In the genomic region with DNA sequence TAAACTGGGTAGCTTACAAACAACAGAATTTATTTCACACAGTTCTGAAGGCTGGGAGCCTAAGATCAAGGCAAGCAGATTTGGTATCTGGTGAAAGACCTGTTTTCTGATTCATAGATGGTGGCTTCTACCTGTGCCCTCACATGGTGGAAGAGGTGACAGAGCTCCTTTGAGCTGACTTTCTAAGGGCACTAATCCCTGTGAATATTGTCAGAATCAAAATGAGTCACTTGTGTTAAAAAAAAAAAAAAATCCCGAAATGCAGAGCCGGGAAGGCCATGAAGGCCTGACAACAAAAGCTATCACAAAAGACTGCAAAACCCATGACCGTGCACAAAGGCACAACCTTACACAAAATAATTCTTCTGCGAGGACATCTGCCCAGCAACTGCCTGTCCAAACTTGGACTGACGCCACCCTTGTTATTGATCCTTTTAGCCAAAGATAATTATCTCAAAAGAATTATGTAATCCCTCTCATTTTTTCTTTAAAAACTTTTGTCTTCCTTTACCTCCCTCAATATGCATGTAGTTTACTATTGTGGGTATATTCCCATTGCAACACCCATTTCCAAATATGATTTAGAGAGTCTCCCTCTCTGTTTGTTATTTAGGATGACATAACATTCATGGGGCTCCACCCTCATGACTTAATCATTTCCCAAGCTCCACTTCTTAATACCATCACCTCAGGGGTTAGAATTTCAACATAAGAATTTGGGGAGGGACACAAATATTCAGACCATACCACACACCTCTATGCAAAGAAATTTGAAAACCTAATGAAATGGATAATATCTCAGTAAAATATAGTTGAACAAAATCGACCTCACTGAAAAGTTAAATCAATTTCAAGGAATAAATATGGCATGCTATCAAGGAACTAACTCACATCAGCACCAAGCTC, we compare ENCODE assay signal across 1 cellular context.
A peak's percentile ranks its signal among the peaks of the same experiment; 100 is the strongest.
TF ChIP-seq lines count a peak whose summit lies in the region.

No MANE protein-coding gene starts in this region.

TF ChIP-seq in K562, 482 proteins besides CTCF, POLR2A, EP300 and RAD21:
- TF ChIP-seq ZNF311 (CRISPR knock-in tag; IDR thresholded peaks at IDR 0.05): no peak
- no peak for TF ChIP-seq MTF1 (CRISPR knock-in tag; IDR thresholded peaks at IDR 0.05; ENCODE audit: borderline replicate concordance)
- 0 out of 2 replicates have a peak, but pooled peaks have one; percentile 73 for TF ChIP-seq POLR2H (tag; IDR thresholded peaks at IDR 0.05; ENCODE audit: low read depth)
- peak; percentile 46 for TF ChIP-seq POLR3A (IDR thresholded peaks at IDR 0.05; ENCODE audit: borderline replicate concordance, extremely low read depth, insufficient read depth, insufficient read length)
- no peak for TF ChIP-seq ZNF445 (CRISPR knock-in tag; IDR thresholded peaks at IDR 0.05; ENCODE audit: low read depth)
- no peak for TF ChIP-seq SUPT5H (IDR thresholded peaks at IDR 0.05)
- TF ChIP-seq CEBPB (tag; IDR thresholded peaks at IDR 0.05): no peak
- no peak for TF ChIP-seq CUX1 (CRISPR knock-in tag; IDR thresholded peaks at IDR 0.05)
- peak; percentile 41 for TF ChIP-seq TBP (optimal IDR thresholded peaks at IDR 0.05; ENCODE audit: low read depth, low read length)
